Comparison of ENCODE assay signal across 1 cellular context in the genomic region with DNA sequence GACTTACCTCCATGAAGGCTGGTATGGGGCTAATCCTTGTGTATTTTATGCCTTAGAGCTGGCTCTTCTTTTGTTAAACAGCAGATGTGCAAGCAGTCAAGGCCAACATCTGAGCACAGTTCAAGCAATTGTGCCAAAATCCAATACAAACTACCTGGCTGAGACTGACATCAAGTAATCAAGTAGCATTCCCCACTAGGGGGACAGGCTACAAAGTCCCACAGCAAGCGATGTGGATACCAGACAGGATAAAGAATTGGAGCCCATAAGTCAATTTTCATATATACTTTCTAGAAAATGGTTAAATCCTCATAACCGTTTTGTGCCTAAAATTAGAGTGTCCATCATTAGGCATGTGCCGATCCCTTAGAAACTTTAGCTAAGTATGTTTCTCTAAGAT.
TF ChIP-seq lines count a peak whose summit lies in the region.

No MANE protein-coding gene starts in this region.

TF ChIP-seq in GM23338, 12 proteins besides CTCF, POLR2A, EP300 and RAD21 (continued from another document):
- TF ChIP-seq, protein P1, sequence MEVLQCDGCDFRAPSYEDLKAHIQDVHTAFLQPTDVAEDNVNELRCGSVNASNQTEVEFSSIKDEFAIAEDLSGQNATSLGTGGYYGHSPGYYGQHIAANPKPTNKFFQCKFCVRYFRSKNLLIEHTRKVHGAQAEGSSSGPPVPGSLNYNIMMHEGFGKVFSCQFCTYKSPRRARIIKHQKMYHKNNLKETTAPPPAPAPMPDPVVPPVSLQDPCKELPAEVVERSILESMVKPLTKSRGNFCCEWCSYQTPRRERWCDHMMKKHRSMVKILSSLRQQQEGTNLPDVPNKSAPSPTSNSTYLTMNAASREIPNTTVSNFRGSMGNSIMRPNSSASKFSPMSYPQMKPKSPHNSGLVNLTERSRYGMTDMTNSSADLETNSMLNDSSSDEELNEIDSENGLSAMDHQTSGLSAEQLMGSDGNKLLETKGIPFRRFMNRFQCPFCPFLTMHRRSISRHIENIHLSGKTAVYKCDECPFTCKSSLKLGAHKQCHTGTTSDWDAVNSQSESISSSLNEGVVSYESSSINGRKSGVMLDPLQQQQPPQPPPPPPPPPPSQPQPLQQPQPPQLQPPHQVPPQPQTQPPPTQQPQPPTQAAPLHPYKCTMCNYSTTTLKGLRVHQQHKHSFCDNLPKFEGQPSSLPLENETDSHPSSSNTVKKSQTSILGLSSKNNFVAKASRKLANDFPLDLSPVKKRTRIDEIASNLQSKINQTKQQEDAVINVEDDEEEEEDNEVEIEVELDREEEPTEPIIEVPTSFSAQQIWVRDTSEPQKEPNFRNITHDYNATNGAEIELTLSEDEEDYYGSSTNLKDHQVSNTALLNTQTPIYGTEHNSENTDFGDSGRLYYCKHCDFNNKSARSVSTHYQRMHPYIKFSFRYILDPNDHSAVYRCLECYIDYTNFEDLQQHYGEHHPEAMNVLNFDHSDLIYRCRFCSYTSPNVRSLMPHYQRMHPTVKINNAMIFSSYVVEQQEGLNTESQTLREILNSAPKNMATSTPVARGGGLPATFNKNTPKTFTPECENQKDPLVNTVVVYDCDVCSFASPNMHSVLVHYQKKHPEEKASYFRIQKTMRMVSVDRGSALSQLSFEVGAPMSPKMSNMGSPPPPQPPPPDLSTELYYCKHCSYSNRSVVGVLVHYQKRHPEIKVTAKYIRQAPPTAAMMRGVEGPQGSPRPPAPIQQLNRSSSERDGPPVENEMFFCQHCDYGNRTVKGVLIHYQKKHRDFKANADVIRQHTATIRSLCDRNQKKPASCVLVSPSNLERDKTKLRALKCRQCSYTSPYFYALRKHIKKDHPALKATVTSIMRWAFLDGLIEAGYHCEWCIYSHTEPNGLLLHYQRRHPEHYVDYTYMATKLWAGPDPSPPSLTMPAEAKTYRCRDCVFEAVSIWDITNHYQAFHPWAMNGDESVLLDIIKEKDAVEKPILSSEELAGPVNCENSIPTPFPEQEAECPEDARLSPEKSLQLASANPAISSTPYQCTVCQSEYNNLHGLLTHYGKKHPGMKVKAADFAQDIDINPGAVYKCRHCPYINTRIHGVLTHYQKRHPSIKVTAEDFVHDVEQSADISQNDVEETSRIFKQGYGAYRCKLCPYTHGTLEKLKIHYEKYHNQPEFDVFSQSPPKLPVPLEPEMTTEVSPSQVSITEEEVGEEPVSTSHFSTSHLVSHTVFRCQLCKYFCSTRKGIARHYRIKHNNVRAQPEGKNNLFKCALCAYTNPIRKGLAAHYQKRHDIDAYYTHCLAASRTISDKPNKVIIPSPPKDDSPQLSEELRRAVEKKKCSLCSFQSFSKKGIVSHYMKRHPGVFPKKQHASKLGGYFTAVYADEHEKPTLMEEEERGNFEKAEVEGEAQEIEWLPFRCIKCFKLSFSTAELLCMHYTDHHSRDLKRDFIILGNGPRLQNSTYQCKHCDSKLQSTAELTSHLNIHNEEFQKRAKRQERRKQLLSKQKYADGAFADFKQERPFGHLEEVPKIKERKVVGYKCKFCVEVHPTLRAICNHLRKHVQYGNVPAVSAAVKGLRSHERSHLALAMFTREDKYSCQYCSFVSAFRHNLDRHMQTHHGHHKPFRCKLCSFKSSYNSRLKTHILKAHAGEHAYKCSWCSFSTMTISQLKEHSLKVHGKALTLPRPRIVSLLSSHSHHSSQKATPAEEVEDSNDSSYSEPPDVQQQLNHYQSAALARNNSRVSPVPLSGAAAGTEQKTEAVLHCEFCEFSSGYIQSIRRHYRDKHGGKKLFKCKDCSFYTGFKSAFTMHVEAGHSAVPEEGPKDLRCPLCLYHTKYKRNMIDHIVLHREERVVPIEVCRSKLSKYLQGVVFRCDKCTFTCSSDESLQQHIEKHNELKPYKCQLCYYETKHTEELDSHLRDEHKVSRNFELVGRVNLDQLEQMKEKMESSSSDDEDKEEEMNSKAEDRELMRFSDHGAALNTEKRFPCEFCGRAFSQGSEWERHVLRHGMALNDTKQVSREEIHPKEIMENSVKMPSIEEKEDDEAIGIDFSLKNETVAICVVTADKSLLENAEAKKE (CRISPR knock-in tag; IDR thresholded peaks at IDR 0.05), result no peak
TF ChIP-seq in GM23338: peak in this region for 0.
